8 cellular contexts compared by ENCODE assay signal in genomic region chr2:42567806-42568429, GRCh38. TPM values are rescaled to one million over a fixed set of nuclear protein-coding genes. Genes with fewer than 3 reads are reported as not detected.
DNase-seq lines count a peak whose midpoint lies in the region; ATAC-seq, FAIRE-seq and TF ChIP-seq lines count a peak whose summit lies in the region.

No MANE protein-coding gene starts in this region.

- ATAC-seq in GM21526 (IDR thresholded peaks at IDR 0.05; ENCODE audit: low FRiP score, unreplicated experiment) (peak; percentile 67), heart right ventricle (peak; percentile 10 to 72 (median 34)), psoas muscle (peak; percentile 36 to 57 (median 43))

- peak; percentile 78 for FAIRE-seq in GM12891 (lab: Jason Lieb, UNC)

- peaks cover 0 to 28% (median 15%) of the 10 kb centered on the region in 9 donors for H3K4me1 ChIP-seq in heart right ventricle
- H3K4me1 ChIP-seq in psoas muscle: peaks cover 16% of the 10 kb centered on the region

- H3K9me3 ChIP-seq in heart right ventricle (no peaks in the 10 kb centered on the region), psoas muscle (no peaks in the 10 kb centered on the region)

- 50 to 56% methylated on average over 12 of the region's 12 CpGs for WGBS in heart right ventricle, 2 donors
- 37 to 56% (median 46%) methylated on average over 10 to 12 of the region's 12 CpGs for WGBS in psoas muscle, 3 donors

- intact Hi-C loops in heart right ventricle (cut with DNase I) (no loop called here), psoas muscle (cut with DNase I) (no loop called here)

- no peak for TF ChIP-seq POLR2A in GM12891 (IDR thresholded peaks at IDR 0.05; ENCODE audit: low read depth, low read length)

- peak overlapping the region; percentile 31 to 93 (median 89) for H3K27ac ChIP-seq in heart right ventricle
- H3K27ac ChIP-seq in psoas muscle: peak overlapping the region; percentile 89

- H3K36me3 ChIP-seq in heart right ventricle (peaks cover 0 to 24% (median 0%) of the 10 kb centered on the region in 9 donors), psoas muscle (ENCODE audit: insufficient read depth in 1 of 2, low read depth in 1 of 2) (peaks cover 0 to 18% of the 10 kb centered on the region in 2 donors)

- peak; percentile 52 for DNase-seq in GM12891 (ENCODE audit: insufficient read length, low spot score)
- DNase-seq in HuH-7.5 (ENCODE audit: low spot score): peak; percentile 31
- peak; percentile 30 to 39 for DNase-seq in activated T-cell treated with anti-CD3 and anti-CD28 coated beads, Interleukin-2, amount 50 U/mL, for 48 hours
- peak; percentile 9 to 18 for DNase-seq in heart right ventricle
- peak; percentile 17 to 57 for DNase-seq in psoas muscle
- no peak for DNase-seq in effector CD8-positive, alpha-beta T cell (lab: John Stamatoyannopoulos, UW)
- DNase-seq in NCI-H187 (lab: John Stamatoyannopoulos, UW): no peak

- peak overlapping the region in 9 of 10 donors; percentile 83 to 98 (median 93) for H3K4me3 ChIP-seq in heart right ventricle
- H3K4me3 ChIP-seq in psoas muscle: peak overlapping the region; percentile 93

- H3K27me3 ChIP-seq in heart right ventricle (no peaks in the 10 kb centered on the region), psoas muscle (ENCODE audit: insufficient read depth in 3 of 3, low read length in 2 of 3) (no peaks in the 10 kb centered on the region)

- no peak for TF ChIP-seq CTCF in heart right ventricle (IDR thresholded peaks at IDR 0.05)
- no peak for TF ChIP-seq CTCF in psoas muscle (IDR thresholded peaks at IDR 0.05)

TF ChIP-seq in GM12891, 5 proteins besides CTCF, POLR2A, EP300 and RAD21:
- TF ChIP-seq TAF1 (IDR thresholded peaks at IDR 0.05; ENCODE audit: low read depth, low read length): no peak

RNA-seq across cellular contexts. Expression of gene MTA3, which starts 0.5 kb away (rescaled TPM):
- polyA plus RNA-seq in GM12891 (2012; ENCODE audit: low read depth, missing spikeins): 34.3 TPM
- total RNA-seq in heart right ventricle (10 to 100 TPM; 16.1 to 26.6 (median 21.9) TPM), psoas muscle (10 to 100 TPM; 10.7 to 19.8 (median 16.4) TPM)
- polyA plus RNA-seq in heart right ventricle (10 to 100 TPM; 11.2 to 29.4 TPM), psoas muscle (1 to 10 TPM; 5.3 to 9.1 (median 8.4) TPM)

Comparison
In these comparisons a context has a peak if more than half of its experiments do, and no peak if none do; other contexts are left out.
1. DNase-seq: peak in GM12891 (single experiment), HuH-7.5 (single experiment), activated T-cell treated with anti-CD3 and anti-CD28 coated beads, Interleukin-2, amount 50 U/mL, for 48 hours (2 of 2), heart right ventricle (2 of 2) and psoas muscle (2 of 2); none in effector CD8-positive, alpha-beta T cell (single experiment) and NCI-H187 (0 of 2).
2. Peak in every context shown above with its lines, with median percentiles within 50 percentile points of each other: ATAC-seq.